In the genomic region with DNA sequence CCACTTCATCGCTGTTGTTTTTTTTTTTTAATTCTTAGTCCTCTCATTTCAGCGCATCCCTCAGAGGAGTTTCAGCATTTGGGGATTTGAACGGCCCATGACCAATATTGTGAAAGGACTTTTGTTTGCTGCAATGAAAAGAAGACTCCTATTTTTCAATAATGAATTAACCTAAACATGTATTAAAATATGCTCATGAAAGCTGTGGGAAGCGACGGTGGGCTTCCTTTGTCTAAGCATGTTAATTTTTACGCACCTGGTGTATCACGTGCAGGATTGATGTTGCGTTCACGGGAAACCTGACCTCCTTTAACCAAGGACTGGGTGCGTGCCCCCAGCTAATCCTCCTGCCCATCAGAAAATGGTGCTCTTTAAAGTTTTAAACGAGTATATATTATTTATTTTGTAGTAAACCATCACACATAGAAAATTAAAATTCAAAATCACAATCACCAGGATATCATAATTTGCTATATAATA, we compare ENCODE assay signal across 8 cellular contexts. TPM values are rescaled to one million over a fixed set of nuclear protein-coding genes. Genes with fewer than 3 reads are reported as not detected.
DNase-seq lines count a peak whose midpoint lies in the region; ATAC-seq and TF ChIP-seq lines count a peak whose summit lies in the region.

No MANE protein-coding gene starts in this region.

- no peaks in the 10 kb centered on the region for H3K9me3 Mint-ChIP-seq in CD8-positive, alpha-beta T cell

- POLR2A ChIA-PET in CD8-positive, alpha-beta T cell (lab: Charles Lee), result no interaction called here

- TF ChIP-seq CTCF in CD8-positive, alpha-beta T cell (IDR thresholded peaks at IDR 0.05), result no peak
- no peak for TF ChIP-seq CTCF in choroid plexus epithelial cell (conservative IDR thresholded peaks at IDR 0.05; ENCODE audit: low read depth, low read length)
- TF ChIP-seq CTCF in neural cell (IDR thresholded peaks at IDR 0.05; ENCODE audit: poor library complexity, severe bottlenecking), result no peak

- peaks cover 16% of the 10 kb centered on the region for H3K4me1 Mint-ChIP-seq in CD8-positive, alpha-beta T cell (ENCODE audit: low read depth)

- H3K27ac Mint-ChIP-seq in CD8-positive, alpha-beta T cell, result no peak overlapping the region

- peaks cover 3% of the 10 kb centered on the region for H3F3A ChIP-seq in neural cell (ENCODE audit: insufficient read depth, low read length, poor library complexity, severe bottlenecking)

- H3K9ac ChIP-seq in neural cell (ENCODE audit: low read length), result peak overlapping the region; percentile 69

- TF ChIP-seq RAD21 in neural cell (conservative IDR thresholded peaks at IDR 0.05), result no peak

- H3K4me1 ChIP-seq in CD8-positive, alpha-beta T cell (ENCODE audit: insufficient read depth, low read length), result peaks cover 13% of the 10 kb centered on the region

- no peak overlapping the region for H3K27ac ChIP-seq in CD8-positive, alpha-beta T cell (ENCODE audit: low read depth, low read length)
- no peak overlapping the region for H3K27ac ChIP-seq in neural cell (ENCODE audit: low read length)

- no peak for ATAC-seq in CD8-positive, alpha-beta T cell
- peak; percentile 7 for ATAC-seq in HG03378 (IDR thresholded peaks at IDR 0.05; ENCODE audit: unreplicated experiment)
- ATAC-seq in GM18907 (IDR thresholded peaks at IDR 0.05; ENCODE audit: unreplicated experiment), result no peak
- ATAC-seq in HG02763 (IDR thresholded peaks at IDR 0.05; ENCODE audit: unreplicated experiment), result no peak

- peak overlapping the region; percentile 93 for H3K4me3 Mint-ChIP-seq in CD8-positive, alpha-beta T cell

- H3K36me3 ChIP-seq in CD8-positive, alpha-beta T cell (ENCODE audit: insufficient read depth, low read length), result no peaks in the 10 kb centered on the region
- no peaks in the 10 kb centered on the region for H3K36me3 ChIP-seq in neural cell (ENCODE audit: insufficient read depth, low read length)

- no peaks in the 10 kb centered on the region for H3K9me2 ChIP-seq in neural cell (ENCODE audit: insufficient read depth, low read length)

- no peaks in the 10 kb centered on the region for H3K9me3 ChIP-seq in CD8-positive, alpha-beta T cell (ENCODE audit: low read length)
- no peaks in the 10 kb centered on the region for H3K9me3 ChIP-seq in neural cell (ENCODE audit: low read length)

- H3K4me3 ChIP-seq in CD8-positive, alpha-beta T cell (ENCODE audit: low read depth, low read length), result peak overlapping the region; percentile 85
- H3K4me3 ChIP-seq in choroid plexus epithelial cell (ENCODE audit: low read depth, low read length) (peak overlapping the region; percentile 75), neural cell (ENCODE audit: low read length) (peak overlapping the region; percentile 86)

- CTCF ChIA-PET in CD8-positive, alpha-beta T cell (lab: Charles Lee), result interaction anchor here (1.2 kb wide), 1 partner anchor 126 kb away, joined by 3 read pairs; no protein-coding TSS in a partner anchor

- intact Hi-C loops in CD8-positive, alpha-beta T cell (cut with DNase I, micrococcal nuclease), result loop anchor here (5.0 kb wide), 4 partner anchors 270 to 1205 kb away; a partner anchor contains a TSS

- no peaks in the 10 kb centered on the region for H4K20me1 ChIP-seq in neural cell (ENCODE audit: insufficient read depth)

- H3K4me2 ChIP-seq in neural cell (ENCODE audit: low read length), result peak overlapping the region; percentile 94

- H3K36me3 Mint-ChIP-seq in CD8-positive, alpha-beta T cell, result no peaks in the 10 kb centered on the region

- no peak for DNase-seq in CD8-positive, alpha-beta T cell
- DNase-seq in choroid plexus epithelial cell (ENCODE audit: low read depth), result peak; percentile 15
- no peak for DNase-seq in activated gamma-delta T cell (lab: John Stamatoyannopoulos, UW)
- no peak for DNase-seq in UCSD-AML1 (lab: John Stamatoyannopoulos, UW; ENCODE audit: unreplicated experiment)

- no peak for TF ChIP-seq EP300 in neural cell (conservative IDR thresholded peaks at IDR 0.05; ENCODE audit: poor library complexity, severe bottlenecking)

- H3K79me2 ChIP-seq in neural cell (replicated peaks; ENCODE audit: insufficient read depth, low read length), result no peaks in the 10 kb centered on the region

- no peaks in the 10 kb centered on the region for H3K27me3 ChIP-seq in CD8-positive, alpha-beta T cell (ENCODE audit: insufficient read depth, low read length)
- no peaks in the 10 kb centered on the region for H3K27me3 ChIP-seq in neural cell (ENCODE audit: insufficient read depth, low read depth, low read length)

- H3K27me3 Mint-ChIP-seq in CD8-positive, alpha-beta T cell (ENCODE audit: low read depth), result peaks cover 7% of the 10 kb centered on the region

- H2AFZ ChIP-seq in neural cell (ENCODE audit: low read depth, low read length), result peak overlapping the region; percentile 52

TF ChIP-seq in neural cell, 6 proteins besides CTCF, POLR2A, EP300 and RAD21:
- TF ChIP-seq EZH2 (IDR thresholded peaks at IDR 0.05; ENCODE audit: borderline replicate concordance, insufficient read depth, low read length, poor library complexity, severe bottlenecking) (no peak), MXI1 (conservative IDR thresholded peaks at IDR 0.05; ENCODE audit: poor library complexity, severe bottlenecking) (no peak), POLR2AphosphoS5 (IDR thresholded peaks at IDR 0.05) (no peak), TAF1 (IDR thresholded peaks at IDR 0.05; ENCODE audit: low read depth) (no peak), SMC3 (conservative IDR thresholded peaks at IDR 0.05; ENCODE audit: poor library complexity) (no peak)
- TF ChIP-seq, protein P1, sequence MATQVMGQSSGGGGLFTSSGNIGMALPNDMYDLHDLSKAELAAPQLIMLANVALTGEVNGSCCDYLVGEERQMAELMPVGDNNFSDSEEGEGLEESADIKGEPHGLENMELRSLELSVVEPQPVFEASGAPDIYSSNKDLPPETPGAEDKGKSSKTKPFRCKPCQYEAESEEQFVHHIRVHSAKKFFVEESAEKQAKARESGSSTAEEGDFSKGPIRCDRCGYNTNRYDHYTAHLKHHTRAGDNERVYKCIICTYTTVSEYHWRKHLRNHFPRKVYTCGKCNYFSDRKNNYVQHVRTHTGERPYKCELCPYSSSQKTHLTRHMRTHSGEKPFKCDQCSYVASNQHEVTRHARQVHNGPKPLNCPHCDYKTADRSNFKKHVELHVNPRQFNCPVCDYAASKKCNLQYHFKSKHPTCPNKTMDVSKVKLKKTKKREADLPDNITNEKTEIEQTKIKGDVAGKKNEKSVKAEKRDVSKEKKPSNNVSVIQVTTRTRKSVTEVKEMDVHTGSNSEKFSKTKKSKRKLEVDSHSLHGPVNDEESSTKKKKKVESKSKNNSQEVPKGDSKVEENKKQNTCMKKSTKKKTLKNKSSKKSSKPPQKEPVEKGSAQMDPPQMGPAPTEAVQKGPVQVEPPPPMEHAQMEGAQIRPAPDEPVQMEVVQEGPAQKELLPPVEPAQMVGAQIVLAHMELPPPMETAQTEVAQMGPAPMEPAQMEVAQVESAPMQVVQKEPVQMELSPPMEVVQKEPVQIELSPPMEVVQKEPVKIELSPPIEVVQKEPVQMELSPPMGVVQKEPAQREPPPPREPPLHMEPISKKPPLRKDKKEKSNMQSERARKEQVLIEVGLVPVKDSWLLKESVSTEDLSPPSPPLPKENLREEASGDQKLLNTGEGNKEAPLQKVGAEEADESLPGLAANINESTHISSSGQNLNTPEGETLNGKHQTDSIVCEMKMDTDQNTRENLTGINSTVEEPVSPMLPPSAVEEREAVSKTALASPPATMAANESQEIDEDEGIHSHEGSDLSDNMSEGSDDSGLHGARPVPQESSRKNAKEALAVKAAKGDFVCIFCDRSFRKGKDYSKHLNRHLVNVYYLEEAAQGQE (IDR thresholded peaks at IDR 0.05; ENCODE audit: borderline replicate concordance), result no peak
TF ChIP-seq in neural cell: peak in this region for 0.

RNA-seq across cellular contexts. Expression of a gene that starts 0.6 kb away (rescaled TPM):
- under 1 TPM in 1 of 2 experiments, not detected in 1; 0.57 TPM for total RNA-seq in CD8-positive, alpha-beta T cell
- polyA plus RNA-seq in neural cell, result 0.21 TPM in 1 of 2 replicates, not detected in the other
- 0.24 TPM in 1 of 2 replicates, not detected in the other for polyA minus RNA-seq in neural cell

RNA-seq across cellular contexts. Expression of a gene that starts 46.3 kb away (rescaled TPM):
- total RNA-seq in CD8-positive, alpha-beta T cell, result 10 to 100 TPM; 13.4 to 17.4 TPM
- 38.9 and 39.7 TPM in 2 replicates for polyA plus RNA-seq in neural cell
- polyA minus RNA-seq in neural cell, result 51.2 and 51.9 TPM in 2 replicates
